In the genomic region with DNA sequence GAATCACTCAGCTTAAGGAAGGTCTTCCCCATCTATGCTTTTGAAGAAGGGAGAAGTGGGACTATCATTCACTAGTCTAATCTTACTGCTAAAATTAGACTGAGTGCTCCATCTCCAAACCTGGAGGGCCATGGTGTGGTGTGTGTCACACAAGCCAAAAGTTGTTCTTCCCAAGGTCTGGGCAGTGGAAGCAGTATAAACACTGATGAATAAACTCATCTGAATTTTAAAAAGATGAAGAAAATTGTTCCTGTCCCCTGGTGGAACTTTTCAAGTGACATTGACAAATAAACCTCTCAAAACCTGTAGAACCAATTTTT, we compare ENCODE assay signal across 1 cellular context.
TF ChIP-seq lines count a peak whose summit lies in the region.

No MANE protein-coding gene starts in this region.

TF ChIP-seq in K562, 482 proteins besides CTCF, POLR2A, EP300 and RAD21 (continued from another document):
- TF ChIP-seq, protein P1, sequence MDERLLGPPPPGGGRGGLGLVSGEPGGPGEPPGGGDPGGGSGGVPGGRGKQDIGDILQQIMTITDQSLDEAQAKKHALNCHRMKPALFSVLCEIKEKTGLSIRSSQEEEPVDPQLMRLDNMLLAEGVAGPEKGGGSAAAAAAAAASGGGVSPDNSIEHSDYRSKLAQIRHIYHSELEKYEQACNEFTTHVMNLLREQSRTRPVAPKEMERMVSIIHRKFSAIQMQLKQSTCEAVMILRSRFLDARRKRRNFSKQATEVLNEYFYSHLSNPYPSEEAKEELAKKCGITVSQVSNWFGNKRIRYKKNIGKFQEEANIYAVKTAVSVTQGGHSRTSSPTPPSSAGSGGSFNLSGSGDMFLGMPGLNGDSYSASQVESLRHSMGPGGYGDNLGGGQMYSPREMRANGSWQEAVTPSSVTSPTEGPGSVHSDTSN (CRISPR knock-in tag; IDR thresholded peaks at IDR 0.05; ENCODE audit: low read depth) = no peak
- TF ChIP-seq, protein P1 (tag; conservative IDR thresholded peaks at IDR 0.05; ENCODE audit: low read depth) = no peak
- TF ChIP-seq L3MBTL2 (IDR thresholded peaks at IDR 0.05) = 0 out of 2 replicates have a peak, but pooled peaks have one; percentile 5
- TF ChIP-seq, protein P2, sequence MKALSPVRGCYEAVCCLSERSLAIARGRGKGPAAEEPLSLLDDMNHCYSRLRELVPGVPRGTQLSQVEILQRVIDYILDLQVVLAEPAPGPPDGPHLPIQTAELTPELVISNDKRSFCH (CRISPR knock-in tag; IDR thresholded peaks at IDR 0.05) = no peak
- TF ChIP-seq, protein P2 (tag; IDR thresholded peaks at IDR 0.05) = peak; percentile 54; the same call in 1 of the 2 replicates
